1 cellular context compared by ENCODE assay signal in the genomic region with DNA sequence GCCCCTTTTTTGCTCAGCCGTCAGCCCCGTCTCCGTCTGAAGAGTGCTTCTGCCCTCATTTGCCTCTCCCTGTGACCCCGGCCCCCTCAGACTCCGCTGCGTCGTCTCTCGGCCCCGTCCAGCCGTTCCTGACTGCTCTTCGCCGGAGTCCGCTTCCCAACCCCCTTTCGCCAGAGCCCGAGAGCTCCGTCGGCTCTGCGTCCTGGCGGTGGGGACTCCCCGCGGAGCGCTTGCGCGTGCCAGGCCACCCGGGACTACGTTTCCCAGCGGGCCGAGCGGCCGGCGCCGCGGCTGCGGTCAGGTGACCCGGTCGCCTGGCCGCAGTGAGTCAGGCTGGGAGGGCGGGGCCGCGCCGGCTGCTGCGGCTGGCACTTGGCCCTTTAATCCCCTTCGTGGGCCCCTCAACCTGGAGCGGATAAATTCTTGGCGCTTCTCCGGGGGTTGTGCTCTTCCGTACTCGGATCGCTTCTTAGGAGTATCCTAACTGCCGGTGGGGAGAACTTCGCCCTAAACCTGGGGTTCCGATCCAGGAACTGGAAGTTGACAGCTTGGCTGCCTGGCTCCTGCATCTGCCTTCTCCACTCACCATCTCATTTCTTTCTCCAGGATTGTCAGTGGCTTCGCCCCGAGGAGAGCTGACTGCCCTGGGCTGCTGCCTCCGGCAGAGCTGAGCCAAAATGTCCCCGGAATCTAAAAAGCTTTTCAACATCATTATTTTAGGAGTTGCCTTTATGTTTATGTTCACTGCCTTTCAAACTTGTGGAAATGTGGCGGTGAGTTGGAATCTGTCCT.
TF ChIP-seq lines count a peak whose summit lies in the region.

A gene (plus strand): TSS at position 444 of the 792 bp plus-strand sequence. CDS start 234 bp downstream, at position 678.

TF ChIP-seq in GM12878, 131 proteins besides CTCF, POLR2A, EP300 and RAD21 (continued from another document and continues in another):
- TF ChIP-seq ATF7 (IDR thresholded peaks at IDR 0.05; ENCODE audit: low read depth): no peak
- no peak for TF ChIP-seq GABPA (IDR thresholded peaks at IDR 0.05; ENCODE audit: low read depth)
- no peak for TF ChIP-seq POLR2AphosphoS5 (IDR thresholded peaks at IDR 0.05; ENCODE audit: low read length)
- peak; percentile 29; the same call in 1 of the 2 replicates for TF ChIP-seq PML (IDR thresholded peaks at IDR 0.05; ENCODE audit: low read length)
- peak; percentile 21; the same call in 1 of the 2 replicates for TF ChIP-seq TAF1 (IDR thresholded peaks at IDR 0.05; ENCODE audit: borderline replicate concordance, low read depth, low read length)
- TF ChIP-seq MEF2A (IDR thresholded peaks at IDR 0.05; ENCODE audit: insufficient read depth, low read depth, low read length): 0 out of 2 replicates have a peak, but pooled peaks have one; percentile 23
- TF ChIP-seq, protein P1, sequence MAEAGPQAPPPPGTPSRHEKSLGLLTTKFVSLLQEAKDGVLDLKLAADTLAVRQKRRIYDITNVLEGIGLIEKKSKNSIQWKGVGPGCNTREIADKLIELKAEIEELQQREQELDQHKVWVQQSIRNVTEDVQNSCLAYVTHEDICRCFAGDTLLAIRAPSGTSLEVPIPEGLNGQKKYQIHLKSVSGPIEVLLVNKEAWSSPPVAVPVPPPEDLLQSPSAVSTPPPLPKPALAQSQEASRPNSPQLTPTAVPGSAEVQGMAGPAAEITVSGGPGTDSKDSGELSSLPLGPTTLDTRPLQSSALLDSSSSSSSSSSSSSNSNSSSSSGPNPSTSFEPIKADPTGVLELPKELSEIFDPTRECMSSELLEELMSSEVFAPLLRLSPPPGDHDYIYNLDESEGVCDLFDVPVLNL (IDR thresholded peaks at IDR 0.05; ENCODE audit: low read depth, low read length): no peak
- TF ChIP-seq STAT3 (IDR thresholded peaks at IDR 0.05; ENCODE audit: low read depth, low read length): no peak
- TF ChIP-seq FOS (IDR thresholded peaks at IDR 0.05; ENCODE audit: borderline replicate concordance, extremely low read depth, insufficient read length): no peak
- TF ChIP-seq MEF2B (IDR thresholded peaks at IDR 0.05; ENCODE audit: partially characterized antibody, poor library complexity, severe bottlenecking): no peak
- TF ChIP-seq, protein P2, sequence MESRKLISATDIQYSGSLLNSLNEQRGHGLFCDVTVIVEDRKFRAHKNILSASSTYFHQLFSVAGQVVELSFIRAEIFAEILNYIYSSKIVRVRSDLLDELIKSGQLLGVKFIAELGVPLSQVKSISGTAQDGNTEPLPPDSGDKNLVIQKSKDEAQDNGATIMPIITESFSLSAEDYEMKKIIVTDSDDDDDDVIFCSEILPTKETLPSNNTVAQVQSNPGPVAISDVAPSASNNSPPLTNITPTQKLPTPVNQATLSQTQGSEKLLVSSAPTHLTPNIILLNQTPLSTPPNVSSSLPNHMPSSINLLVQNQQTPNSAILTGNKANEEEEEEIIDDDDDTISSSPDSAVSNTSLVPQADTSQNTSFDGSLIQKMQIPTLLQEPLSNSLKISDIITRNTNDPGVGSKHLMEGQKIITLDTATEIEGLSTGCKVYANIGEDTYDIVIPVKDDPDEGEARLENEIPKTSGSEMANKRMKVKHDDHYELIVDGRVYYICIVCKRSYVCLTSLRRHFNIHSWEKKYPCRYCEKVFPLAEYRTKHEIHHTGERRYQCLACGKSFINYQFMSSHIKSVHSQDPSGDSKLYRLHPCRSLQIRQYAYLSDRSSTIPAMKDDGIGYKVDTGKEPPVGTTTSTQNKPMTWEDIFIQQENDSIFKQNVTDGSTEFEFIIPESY (IDR thresholded peaks at IDR 0.05): no peak
- TF ChIP-seq, protein P3, sequence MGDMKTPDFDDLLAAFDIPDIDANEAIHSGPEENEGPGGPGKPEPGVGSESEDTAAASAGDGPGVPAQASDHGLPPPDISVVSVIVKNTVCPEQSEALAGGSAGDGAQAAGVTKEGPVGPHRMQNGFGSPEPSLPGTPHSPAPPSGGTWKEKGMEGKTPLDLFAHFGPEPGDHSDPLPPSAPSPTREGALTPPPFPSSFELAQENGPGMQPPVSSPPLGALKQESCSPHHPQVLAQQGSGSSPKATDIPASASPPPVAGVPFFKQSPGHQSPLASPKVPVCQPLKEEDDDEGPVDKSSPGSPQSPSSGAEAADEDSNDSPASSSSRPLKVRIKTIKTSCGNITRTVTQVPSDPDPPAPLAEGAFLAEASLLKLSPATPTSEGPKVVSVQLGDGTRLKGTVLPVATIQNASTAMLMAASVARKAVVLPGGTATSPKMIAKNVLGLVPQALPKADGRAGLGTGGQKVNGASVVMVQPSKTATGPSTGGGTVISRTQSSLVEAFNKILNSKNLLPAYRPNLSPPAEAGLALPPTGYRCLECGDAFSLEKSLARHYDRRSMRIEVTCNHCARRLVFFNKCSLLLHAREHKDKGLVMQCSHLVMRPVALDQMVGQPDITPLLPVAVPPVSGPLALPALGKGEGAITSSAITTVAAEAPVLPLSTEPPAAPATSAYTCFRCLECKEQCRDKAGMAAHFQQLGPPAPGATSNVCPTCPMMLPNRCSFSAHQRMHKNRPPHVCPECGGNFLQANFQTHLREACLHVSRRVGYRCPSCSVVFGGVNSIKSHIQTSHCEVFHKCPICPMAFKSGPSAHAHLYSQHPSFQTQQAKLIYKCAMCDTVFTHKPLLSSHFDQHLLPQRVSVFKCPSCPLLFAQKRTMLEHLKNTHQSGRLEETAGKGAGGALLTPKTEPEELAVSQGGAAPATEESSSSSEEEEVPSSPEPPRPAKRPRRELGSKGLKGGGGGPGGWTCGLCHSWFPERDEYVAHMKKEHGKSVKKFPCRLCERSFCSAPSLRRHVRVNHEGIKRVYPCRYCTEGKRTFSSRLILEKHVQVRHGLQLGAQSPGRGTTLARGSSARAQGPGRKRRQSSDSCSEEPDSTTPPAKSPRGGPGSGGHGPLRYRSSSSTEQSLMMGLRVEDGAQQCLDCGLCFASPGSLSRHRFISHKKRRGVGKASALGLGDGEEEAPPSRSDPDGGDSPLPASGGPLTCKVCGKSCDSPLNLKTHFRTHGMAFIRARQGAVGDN (IDR thresholded peaks at IDR 0.05): no peak
- TF ChIP-seq HDAC2 (IDR thresholded peaks at IDR 0.05): no peak
- TF ChIP-seq RELA (IDR thresholded peaks at IDR 0.05; ENCODE audit: borderline replicate concordance, partially characterized antibody): peak; percentile 77
- TF ChIP-seq CBFB (IDR thresholded peaks at IDR 0.05; ENCODE audit: low read depth): no peak
- TF ChIP-seq FOXK2 (IDR thresholded peaks at IDR 0.05): no peak
- no peak for TF ChIP-seq FOXM1 (IDR thresholded peaks at IDR 0.05; ENCODE audit: low read depth, low read length)
- TF ChIP-seq, protein P4, sequence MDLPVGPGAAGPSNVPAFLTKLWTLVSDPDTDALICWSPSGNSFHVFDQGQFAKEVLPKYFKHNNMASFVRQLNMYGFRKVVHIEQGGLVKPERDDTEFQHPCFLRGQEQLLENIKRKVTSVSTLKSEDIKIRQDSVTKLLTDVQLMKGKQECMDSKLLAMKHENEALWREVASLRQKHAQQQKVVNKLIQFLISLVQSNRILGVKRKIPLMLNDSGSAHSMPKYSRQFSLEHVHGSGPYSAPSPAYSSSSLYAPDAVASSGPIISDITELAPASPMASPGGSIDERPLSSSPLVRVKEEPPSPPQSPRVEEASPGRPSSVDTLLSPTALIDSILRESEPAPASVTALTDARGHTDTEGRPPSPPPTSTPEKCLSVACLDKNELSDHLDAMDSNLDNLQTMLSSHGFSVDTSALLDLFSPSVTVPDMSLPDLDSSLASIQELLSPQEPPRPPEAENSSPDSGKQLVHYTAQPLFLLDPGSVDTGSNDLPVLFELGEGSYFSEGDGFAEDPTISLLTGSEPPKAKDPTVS (IDR thresholded peaks at IDR 0.05; ENCODE audit: low read depth, low read length): no peak
- no peak for TF ChIP-seq MYB (IDR thresholded peaks at IDR 0.05; ENCODE audit: borderline replicate concordance, low read depth, low read length)
- no peak for TF ChIP-seq ESRRA (IDR thresholded peaks at IDR 0.05; ENCODE audit: low read length)
- TF ChIP-seq EED (IDR thresholded peaks at IDR 0.05; ENCODE audit: low read depth): 0 out of 2 replicates have a peak, but pooled peaks have one; percentile 36
- TF ChIP-seq SUZ12 (IDR thresholded peaks at IDR 0.05; ENCODE audit: unreplicated experiment): no peak
- TF ChIP-seq, protein P5, sequence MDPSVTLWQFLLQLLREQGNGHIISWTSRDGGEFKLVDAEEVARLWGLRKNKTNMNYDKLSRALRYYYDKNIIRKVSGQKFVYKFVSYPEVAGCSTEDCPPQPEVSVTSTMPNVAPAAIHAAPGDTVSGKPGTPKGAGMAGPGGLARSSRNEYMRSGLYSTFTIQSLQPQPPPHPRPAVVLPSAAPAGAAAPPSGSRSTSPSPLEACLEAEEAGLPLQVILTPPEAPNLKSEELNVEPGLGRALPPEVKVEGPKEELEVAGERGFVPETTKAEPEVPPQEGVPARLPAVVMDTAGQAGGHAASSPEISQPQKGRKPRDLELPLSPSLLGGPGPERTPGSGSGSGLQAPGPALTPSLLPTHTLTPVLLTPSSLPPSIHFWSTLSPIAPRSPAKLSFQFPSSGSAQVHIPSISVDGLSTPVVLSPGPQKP (IDR thresholded peaks at IDR 0.05; ENCODE audit: low read depth, low read length): no peak
- TF ChIP-seq IKZF1 (conservative IDR thresholded peaks at IDR 0.05): peak; percentile 92
- TF ChIP-seq SP1 (IDR thresholded peaks at IDR 0.05; ENCODE audit: low read depth, low read length): no peak
- TF ChIP-seq SIN3A (IDR thresholded peaks at IDR 0.05; ENCODE audit: low read depth, low read length): peak; percentile 83; the same call in 1 of the 2 replicates
- TF ChIP-seq NR2C1 (IDR thresholded peaks at IDR 0.05): peak; percentile 77
- TF ChIP-seq, protein P6, sequence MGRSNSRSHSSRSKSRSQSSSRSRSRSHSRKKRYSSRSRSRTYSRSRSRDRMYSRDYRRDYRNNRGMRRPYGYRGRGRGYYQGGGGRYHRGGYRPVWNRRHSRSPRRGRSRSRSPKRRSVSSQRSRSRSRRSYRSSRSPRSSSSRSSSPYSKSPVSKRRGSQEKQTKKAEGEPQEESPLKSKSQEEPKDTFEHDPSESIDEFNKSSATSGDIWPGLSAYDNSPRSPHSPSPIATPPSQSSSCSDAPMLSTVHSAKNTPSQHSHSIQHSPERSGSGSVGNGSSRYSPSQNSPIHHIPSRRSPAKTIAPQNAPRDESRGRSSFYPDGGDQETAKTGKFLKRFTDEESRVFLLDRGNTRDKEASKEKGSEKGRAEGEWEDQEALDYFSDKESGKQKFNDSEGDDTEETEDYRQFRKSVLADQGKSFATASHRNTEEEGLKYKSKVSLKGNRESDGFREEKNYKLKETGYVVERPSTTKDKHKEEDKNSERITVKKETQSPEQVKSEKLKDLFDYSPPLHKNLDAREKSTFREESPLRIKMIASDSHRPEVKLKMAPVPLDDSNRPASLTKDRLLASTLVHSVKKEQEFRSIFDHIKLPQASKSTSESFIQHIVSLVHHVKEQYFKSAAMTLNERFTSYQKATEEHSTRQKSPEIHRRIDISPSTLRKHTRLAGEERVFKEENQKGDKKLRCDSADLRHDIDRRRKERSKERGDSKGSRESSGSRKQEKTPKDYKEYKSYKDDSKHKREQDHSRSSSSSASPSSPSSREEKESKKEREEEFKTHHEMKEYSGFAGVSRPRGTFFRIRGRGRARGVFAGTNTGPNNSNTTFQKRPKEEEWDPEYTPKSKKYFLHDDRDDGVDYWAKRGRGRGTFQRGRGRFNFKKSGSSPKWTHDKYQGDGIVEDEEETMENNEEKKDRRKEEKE (IDR thresholded peaks at IDR 0.05): no peak
- TF ChIP-seq, protein P7, sequence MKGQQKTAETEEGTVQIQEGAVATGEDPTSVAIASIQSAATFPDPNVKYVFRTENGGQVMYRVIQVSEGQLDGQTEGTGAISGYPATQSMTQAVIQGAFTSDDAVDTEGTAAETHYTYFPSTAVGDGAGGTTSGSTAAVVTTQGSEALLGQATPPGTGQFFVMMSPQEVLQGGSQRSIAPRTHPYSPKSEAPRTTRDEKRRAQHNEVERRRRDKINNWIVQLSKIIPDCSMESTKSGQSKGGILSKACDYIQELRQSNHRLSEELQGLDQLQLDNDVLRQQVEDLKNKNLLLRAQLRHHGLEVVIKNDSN (IDR thresholded peaks at IDR 0.05; ENCODE audit: borderline replicate concordance, extremely low read length, insufficient read depth, low read depth, low read length): peak; percentile 91
- TF ChIP-seq, protein P8, sequence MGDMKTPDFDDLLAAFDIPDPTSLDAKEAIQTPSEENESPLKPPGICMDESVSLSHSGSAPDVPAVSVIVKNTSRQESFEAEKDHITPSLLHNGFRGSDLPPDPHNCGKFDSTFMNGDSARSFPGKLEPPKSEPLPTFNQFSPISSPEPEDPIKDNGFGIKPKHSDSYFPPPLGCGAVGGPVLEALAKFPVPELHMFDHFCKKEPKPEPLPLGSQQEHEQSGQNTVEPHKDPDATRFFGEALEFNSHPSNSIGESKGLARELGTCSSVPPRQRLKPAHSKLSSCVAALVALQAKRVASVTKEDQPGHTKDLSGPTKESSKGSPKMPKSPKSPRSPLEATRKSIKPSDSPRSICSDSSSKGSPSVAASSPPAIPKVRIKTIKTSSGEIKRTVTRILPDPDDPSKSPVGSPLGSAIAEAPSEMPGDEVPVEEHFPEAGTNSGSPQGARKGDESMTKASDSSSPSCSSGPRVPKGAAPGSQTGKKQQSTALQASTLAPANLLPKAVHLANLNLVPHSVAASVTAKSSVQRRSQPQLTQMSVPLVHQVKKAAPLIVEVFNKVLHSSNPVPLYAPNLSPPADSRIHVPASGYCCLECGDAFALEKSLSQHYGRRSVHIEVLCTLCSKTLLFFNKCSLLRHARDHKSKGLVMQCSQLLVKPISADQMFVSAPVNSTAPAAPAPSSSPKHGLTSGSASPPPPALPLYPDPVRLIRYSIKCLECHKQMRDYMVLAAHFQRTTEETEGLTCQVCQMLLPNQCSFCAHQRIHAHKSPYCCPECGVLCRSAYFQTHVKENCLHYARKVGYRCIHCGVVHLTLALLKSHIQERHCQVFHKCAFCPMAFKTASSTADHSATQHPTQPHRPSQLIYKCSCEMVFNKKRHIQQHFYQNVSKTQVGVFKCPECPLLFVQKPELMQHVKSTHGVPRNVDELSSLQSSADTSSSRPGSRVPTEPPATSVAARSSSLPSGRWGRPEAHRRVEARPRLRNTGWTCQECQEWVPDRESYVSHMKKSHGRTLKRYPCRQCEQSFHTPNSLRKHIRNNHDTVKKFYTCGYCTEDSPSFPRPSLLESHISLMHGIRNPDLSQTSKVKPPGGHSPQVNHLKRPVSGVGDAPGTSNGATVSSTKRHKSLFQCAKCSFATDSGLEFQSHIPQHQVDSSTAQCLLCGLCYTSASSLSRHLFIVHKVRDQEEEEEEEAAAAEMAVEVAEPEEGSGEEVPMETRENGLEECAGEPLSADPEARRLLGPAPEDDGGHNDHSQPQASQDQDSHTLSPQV (IDR thresholded peaks at IDR 0.05): no peak
- no peak for TF ChIP-seq ZNF384 (IDR thresholded peaks at IDR 0.05; ENCODE audit: borderline replicate concordance, low read depth, low read length)
